Comparison of ENCODE assay signal across 13 cellular contexts in the genomic region with DNA sequence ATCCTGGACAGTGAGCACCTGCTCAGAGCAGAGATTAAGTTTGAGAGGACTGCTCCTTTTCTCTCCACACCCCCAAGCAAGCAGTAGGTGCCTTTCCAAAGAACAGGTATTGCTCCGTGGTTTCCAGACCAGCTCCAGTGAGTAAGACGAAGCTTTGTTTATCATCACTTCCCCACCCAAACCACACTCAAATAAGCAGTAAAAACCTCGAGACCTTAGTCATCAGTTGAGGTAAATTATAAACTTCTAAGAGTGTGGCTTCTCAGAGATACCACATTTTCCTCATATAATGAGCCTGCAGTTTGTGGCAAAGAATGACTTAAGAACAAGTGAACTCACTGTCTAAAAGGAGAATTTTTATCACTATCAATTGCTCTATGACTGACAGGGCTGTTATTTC. TPM values are rescaled to one million over a fixed set of nuclear protein-coding genes. Genes with fewer than 3 reads are reported as not detected.
DNase-seq lines count a peak whose midpoint lies in the region; ATAC-seq and TF ChIP-seq lines count a peak whose summit lies in the region.
"Had no signal": no experiment of that assay in that cellular context is flagged by ENCODE, and none has a peak within 500 bp of the region (broad histone marks: within the 10 kb centered on the region; RNA-seq: fewer than 3 reads in every experiment).

No MANE protein-coding gene starts in this region.

- ATAC-seq in HG02885 (IDR thresholded peaks at IDR 0.05; ENCODE audit: poor library complexity, unreplicated experiment) = no peak
- ATAC-seq: CD8-positive, alpha-beta T cell had no signal

- DNase-seq in ACHN (peak; percentile 92), H4 (ENCODE audit: low spot score) (peak; percentile 98), T1000 (lab: John Stamatoyannopoulos, UW) (peak; percentile 18), fibroblast of the aortic adventitia (ENCODE audit: low read depth) (peak; percentile 30), NCI-H82 (lab: John Stamatoyannopoulos, UW) (no peak), GDM1 (lab: John Stamatoyannopoulos, UW) (no peak), NCI-H345 (lab: John Stamatoyannopoulos, UW) (no peak)
- DNase-seq: CD8-positive, alpha-beta T cell; KG1; mesendoderm; NCI-H510A treated with DMSO at 0.1 percent for 48 hours; retina had no signal

- no peak overlapping the region for H3K4me3 ChIP-seq in fibroblast of the aortic adventitia (ENCODE audit: low read depth, low read length)

- TF ChIP-seq CTCF in fibroblast of the aortic adventitia (IDR thresholded peaks at IDR 0.05; ENCODE audit: insufficient read depth, low read length) = no peak

- in situ Hi-C loops in ACHN (cut with HindIII; ENCODE audit: low pct_ligation_motif_present, low pct_unique_long_range_greater_than_20kb, low sequenced_read_pairs) = no loop called here

RNA-seq across cellular contexts. Expression of gene GRB10, which starts 50.0 kb away (rescaled TPM):
- 47.3 and 50.3 TPM in 2 replicates for total RNA-seq in H4 (2014; rRNA removed; shearing (Covaris generic))
- 20.1 and 39.1 TPM in 2 replicates for total RNA-seq in fibroblast of the aortic adventitia (ENCODE audit: low replicate concordance)

Comparison
In these comparisons a context has a peak if more than half of its experiments do, and no peak if none do; other contexts are left out.
1. DNase-seq: peak in ACHN (single experiment), H4 (single experiment), T1000 (single experiment) and fibroblast of the aortic adventitia (single experiment); none in NCI-H82 (single experiment), GDM1 (single experiment) and NCI-H345 (single experiment).